Comparison of ENCODE assay signal across 15 cellular contexts in the genomic region with DNA sequence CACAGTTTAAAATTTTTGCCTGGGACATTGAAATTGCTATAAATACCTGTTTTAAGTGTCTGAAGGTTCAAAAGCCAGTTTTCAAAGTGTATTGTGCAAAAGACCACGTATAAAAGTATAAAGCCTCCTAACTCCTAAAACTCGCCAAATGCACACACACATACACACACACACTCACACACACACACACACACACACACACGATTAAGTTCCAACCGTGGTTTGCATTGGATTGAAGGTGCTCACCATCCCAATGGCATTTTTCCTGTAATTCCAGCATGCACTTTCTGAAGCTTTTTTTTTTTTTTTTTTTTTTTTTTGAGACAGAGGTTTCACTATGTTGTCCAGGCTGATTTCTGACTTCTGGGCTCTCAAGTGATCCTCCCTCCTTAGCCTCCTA. TPM values are rescaled to one million over a fixed set of nuclear protein-coding genes. Genes with fewer than 3 reads are reported as not detected.
DNase-seq lines count a peak whose midpoint lies in the region; ATAC-seq and TF ChIP-seq lines count a peak whose summit lies in the region.
"Had no signal": no experiment of that assay in that cellular context is flagged by ENCODE, and none has a peak within 500 bp of the region (broad histone marks: within the 10 kb centered on the region; RNA-seq: fewer than 3 reads in every experiment).

No MANE protein-coding gene starts in this region.

- H3K4me3 ChIP-seq in HEK293 (ENCODE audit: low read depth, low read length) (no peak overlapping the region), sigmoid colon (no peak overlapping the region)
- H3K4me3 ChIP-seq: GM12878, HAP-1 had no signal

- no peaks in the 10 kb centered on the region for H3K9me3 Mint-ChIP-seq in CD4-positive, alpha-beta T cell
- peaks cover 6% of the 10 kb centered on the region for H3K9me3 Mint-ChIP-seq in mesothelial cell of epicardium
- H3K9me3 Mint-ChIP-seq in stimulated activated naive CD8-positive, alpha-beta T cell treated with anti-CD3 and anti-CD28 coated beads, Interleukin-15, amount 100 ng/mL, for 72 hours = no peaks in the 10 kb centered on the region
- H3K9me3 Mint-ChIP-seq: CD4-positive, alpha-beta memory T cell had no signal

- DNase-seq in CD4-positive, alpha-beta T cell = no peak
- DNase-seq in mesothelial cell of epicardium (ENCODE audit: low spot score in 2 of 2, unreplicated experiment in 2 of 2) (no peak), sigmoid colon (no peak), NOMO-1 treated with dmso at 0.1 percent for 144 hours (lab: John Stamatoyannopoulos, UW; ENCODE audit: unreplicated experiment) (no peak), retina (no peak)
- no peak for DNase-seq in stimulated activated naive CD8-positive, alpha-beta T cell treated with anti-CD3 and anti-CD28 coated beads, Interleukin-15, amount 100 ng/mL, for 72 hours
- DNase-seq: C1 segment of cervical spinal cord; CD4-positive, alpha-beta memory T cell; DMS79; GOT3 had no signal

- no peak overlapping the region for H3K27ac Mint-ChIP-seq in CD4-positive, alpha-beta T cell
- H3K27ac Mint-ChIP-seq in mesothelial cell of epicardium = peak overlapping the region; percentile 45
- no peak overlapping the region for H3K27ac Mint-ChIP-seq in stimulated activated naive CD8-positive, alpha-beta T cell treated with anti-CD3 and anti-CD28 coated beads, Interleukin-15, amount 100 ng/mL, for 72 hours
- H3K27ac Mint-ChIP-seq: B cell had no signal

- intact Hi-C loops in CD4-positive, alpha-beta T cell (cut with DNase I, micrococcal nuclease) = no loop called here
- intact Hi-C loops in sigmoid colon (cut with DNase I) = no loop called here

- TF ChIP-seq POLR2A in sigmoid colon (IDR thresholded peaks at IDR 0.05) = no peak

- TF ChIP-seq EP300 in sigmoid colon (IDR thresholded peaks at IDR 0.05) = no peak

- no peak for ATAC-seq in CD4-positive, alpha-beta T cell (ENCODE audit: poor library complexity)
- ATAC-seq in stimulated activated naive CD8-positive, alpha-beta T cell treated with anti-CD3 and anti-CD28 coated beads, Interleukin-15, amount 100 ng/mL, for 72 hours = no peak
- ATAC-seq: GM12878 had no signal

- H3K36me3 Mint-ChIP-seq in CD4-positive, alpha-beta T cell (ENCODE audit: low read depth) = peaks cover 16% of the 10 kb centered on the region
- H3K36me3 Mint-ChIP-seq in mesothelial cell of epicardium = no peaks in the 10 kb centered on the region

- TF ChIP-seq CTCF in CD4-positive, alpha-beta T cell (IDR thresholded peaks at IDR 0.05) = no peak
- TF ChIP-seq CTCF in HEK293 (tag by site-specific recombination; IDR thresholded peaks at IDR 0.05) (no peak), mesothelial cell of epicardium (IDR thresholded peaks at IDR 0.05; ENCODE audit: unreplicated experiment) (no peak), sigmoid colon (IDR thresholded peaks at IDR 0.05) (no peak)

- no peaks in the 10 kb centered on the region for H3K9me3 ChIP-seq in CD4-positive, alpha-beta T cell (ENCODE audit: control insufficient read depth, low read length)
- H3K9me3 ChIP-seq in HEK293 (ENCODE audit: control insufficient read depth, insufficient read depth, low read depth, low read length) (no peaks in the 10 kb centered on the region), sigmoid colon (no peaks in the 10 kb centered on the region)
- H3K9me3 ChIP-seq: HAP-1 had no signal

- no peak overlapping the region for H3K27ac ChIP-seq in CD4-positive, alpha-beta T cell (ENCODE audit: low read depth, low read length)
- H3K27ac ChIP-seq in HEK293 (ENCODE audit: extremely low read depth, low read depth, low read length) (no peak overlapping the region), sigmoid colon (peak overlapping the region in 3 of 4 donors; percentile 83 to 97 (median 95))
- H3K27ac ChIP-seq: HL-60 had no signal

- H3K36me3 ChIP-seq in HEK293 (ENCODE audit: control insufficient read depth in 2 of 2, insufficient read depth in 1 of 2, low read length in 2 of 2) (no peaks in the 10 kb centered on the region), sigmoid colon (no peaks in the 10 kb centered on the region)
- H3K36me3 ChIP-seq: HAP-1 had no signal

- CTCF ChIA-PET in CD4-positive, alpha-beta T cell (lab: Charles Lee) = interaction anchor here (0.6 to 1.2 kb wide), 2 partner anchors 100 to 346 kb away, joined by 3 to 4 read pairs; no protein-coding TSS in a partner anchor
- CTCF ChIA-PET in HEK293 (lab: Yijun Ruan, JAX) = interaction anchor here (0.9 kb wide), 1 partner anchor 18 kb away, joined by 4 read pairs; no protein-coding TSS in a partner anchor

- POLR2A ChIA-PET in CD4-positive, alpha-beta T cell (lab: Charles Lee) = no interaction called here
- POLR2A ChIA-PET in HEK293 (lab: Yijun Ruan, JAX) = no interaction called here

- peaks cover 20% of the 10 kb centered on the region for H3K4me1 Mint-ChIP-seq in CD4-positive, alpha-beta T cell (ENCODE audit: low read depth)
- peaks cover 27% of the 10 kb centered on the region for H3K4me1 Mint-ChIP-seq in mesothelial cell of epicardium
- H3K4me1 Mint-ChIP-seq in stimulated activated naive CD8-positive, alpha-beta T cell treated with anti-CD3 and anti-CD28 coated beads, Interleukin-15, amount 100 ng/mL, for 72 hours = peaks cover 14% of the 10 kb centered on the region

- WGBS in sigmoid colon, 2 donors = 28 to 72% methylated on average over 4 of the region's 4 CpGs

- peak overlapping the region; percentile 18 for H3K4me3 Mint-ChIP-seq in CD4-positive, alpha-beta T cell
- no peak overlapping the region for H3K4me3 Mint-ChIP-seq in mesothelial cell of epicardium
- no peak overlapping the region for H3K4me3 Mint-ChIP-seq in stimulated activated naive CD8-positive, alpha-beta T cell treated with anti-CD3 and anti-CD28 coated beads, Interleukin-15, amount 100 ng/mL, for 72 hours
- H3K4me3 Mint-ChIP-seq: B cell had no signal

- no peaks in the 10 kb centered on the region for H3K27me3 ChIP-seq in CD4-positive, alpha-beta T cell (ENCODE audit: control insufficient read depth, insufficient read depth, low read length)
- H3K27me3 ChIP-seq in sigmoid colon = no peaks in the 10 kb centered on the region

- H3K27me3 Mint-ChIP-seq in CD4-positive, alpha-beta T cell = no peaks in the 10 kb centered on the region
- peaks cover 39% of the 10 kb centered on the region for H3K27me3 Mint-ChIP-seq in mesothelial cell of epicardium (ENCODE audit: low read depth)
- H3K27me3 Mint-ChIP-seq in stimulated activated naive CD8-positive, alpha-beta T cell treated with anti-CD3 and anti-CD28 coated beads, Interleukin-15, amount 100 ng/mL, for 72 hours = peaks cover 11% of the 10 kb centered on the region
- H3K27me3 Mint-ChIP-seq: CD4-positive, alpha-beta memory T cell had no signal

- H3K4me1 ChIP-seq in HEK293 (ENCODE audit: control insufficient read depth, insufficient read depth, low read length) (peaks cover 3% of the 10 kb centered on the region; the same call in 1 of the 2 replicates), sigmoid colon (peaks cover 0 to 45% (median 43%) of the 10 kb centered on the region in 4 donors)

TF ChIP-seq in HEK293, 187 proteins besides CTCF, POLR2A, EP300 and RAD21 (continues in another document):
- TF ChIP-seq, protein P1, sequence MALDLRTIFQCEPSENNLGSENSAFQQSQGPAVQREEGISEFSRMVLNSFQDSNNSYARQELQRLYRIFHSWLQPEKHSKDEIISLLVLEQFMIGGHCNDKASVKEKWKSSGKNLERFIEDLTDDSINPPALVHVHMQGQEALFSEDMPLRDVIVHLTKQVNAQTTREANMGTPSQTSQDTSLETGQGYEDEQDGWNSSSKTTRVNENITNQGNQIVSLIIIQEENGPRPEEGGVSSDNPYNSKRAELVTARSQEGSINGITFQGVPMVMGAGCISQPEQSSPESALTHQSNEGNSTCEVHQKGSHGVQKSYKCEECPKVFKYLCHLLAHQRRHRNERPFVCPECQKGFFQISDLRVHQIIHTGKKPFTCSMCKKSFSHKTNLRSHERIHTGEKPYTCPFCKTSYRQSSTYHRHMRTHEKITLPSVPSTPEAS (tag by site-specific recombination; IDR thresholded peaks at IDR 0.05) = peak; percentile 94
- TF ChIP-seq ZBTB26 (tag by site-specific recombination; optimal IDR thresholded peaks at IDR 0.05) (no peak), GLI4 (tag by site-specific recombination; IDR thresholded peaks at IDR 0.05) (0 out of 2 replicates have a peak, but pooled peaks have one; percentile 40)
- TF ChIP-seq, protein P2, sequence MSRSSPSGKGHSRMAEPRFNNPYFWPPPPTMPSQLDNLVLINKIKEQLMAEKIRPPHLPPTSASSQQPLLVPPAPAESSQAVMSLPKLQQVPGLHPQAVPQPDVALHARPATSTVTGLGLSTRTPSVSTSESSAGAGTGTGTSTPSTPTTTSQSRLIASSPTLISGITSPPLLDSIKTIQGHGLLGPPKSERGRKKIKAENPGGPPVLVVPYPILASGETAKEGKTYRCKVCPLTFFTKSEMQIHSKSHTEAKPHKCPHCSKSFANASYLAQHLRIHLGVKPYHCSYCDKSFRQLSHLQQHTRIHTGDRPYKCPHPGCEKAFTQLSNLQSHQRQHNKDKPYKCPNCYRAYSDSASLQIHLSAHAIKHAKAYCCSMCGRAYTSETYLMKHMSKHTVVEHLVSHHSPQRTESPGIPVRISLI (tag by site-specific recombination; IDR thresholded peaks at IDR 0.05) = peak; percentile 95

RNA-seq across cellular contexts. Expression of gene RGS10, which starts 2.8 kb away (rescaled TPM):
- 100 to 1,000 TPM; 132 to 134 TPM for total RNA-seq in CD4-positive, alpha-beta T cell
- 15.4 to 17.4 TPM (median 16.7 TPM) in 3 replicates for total RNA-seq in mesothelial cell of epicardium
- total RNA-seq in sigmoid colon = 100 to 1,000 TPM; 125 to 192 (median 167) TPM
- polyA plus RNA-seq in sigmoid colon = 100 to 1,000 TPM in 1 of 3 donors, 10 to 100 TPM in 2; 54.1 to 106 (median 64.3) TPM

RNA-seq across cellular contexts. Expression of gene TIAL1, which starts 51.5 kb away (rescaled TPM):
- 100 to 1,000 TPM; 159 to 174 TPM for total RNA-seq in CD4-positive, alpha-beta T cell
- total RNA-seq in mesothelial cell of epicardium = 191 to 204 TPM (median 192 TPM) in 3 replicates
- 100 to 1,000 TPM in 1 of 4 donors, 10 to 100 TPM in 3; 68.3 to 132 (median 90.0) TPM for total RNA-seq in sigmoid colon
- 10 to 100 TPM; 29.4 to 47.8 (median 30.1) TPM for polyA plus RNA-seq in sigmoid colon

Comparison
In these comparisons a context has a peak if more than half of its experiments do, and no peak if none do; other contexts are left out.
1. H3K27ac ChIP-seq: peak in sigmoid colon (3 of 4); none in CD4-positive, alpha-beta T cell (single experiment) and HEK293 (single experiment).